In genomic region chr17:79995691-79996090, GRCh38 we compare ENCODE assay signal across 17 cellular contexts. TPM values are rescaled to one million over a fixed set of nuclear protein-coding genes. Genes with fewer than 3 reads are reported as not detected.
DNase-seq lines count a peak whose midpoint lies in the region; ATAC-seq and TF ChIP-seq lines count a peak whose summit lies in the region.
"Had no signal": no experiment of that assay in that cellular context is flagged by ENCODE, and none has a peak within 500 bp of the region (broad histone marks: within the 10 kb centered on the region; RNA-seq: fewer than 3 reads in every experiment).

No MANE protein-coding gene starts in this region.

- H3K9me3 ChIP-seq in T-helper 17 cell (ENCODE audit: control insufficient read depth, low read length, poor library complexity, severe bottlenecking) (no peaks in the 10 kb centered on the region), psoas muscle (no peaks in the 10 kb centered on the region)
- H3K9me3 ChIP-seq: heart right ventricle had no signal

- peak overlapping the region; percentile 52 for H3K27ac Mint-ChIP-seq in stimulated activated naive CD8-positive, alpha-beta T cell treated with anti-CD3 and anti-CD28 coated beads, Interleukin-15, Interleukin-2, amounts not matched to agents 100 ng/mL and 50 ng/mL, for 24 hours
- H3K27ac Mint-ChIP-seq in stimulated activated naive CD8-positive, alpha-beta T cell treated with anti-CD3 and anti-CD28 coated beads, Interleukin-15, amount 100 ng/mL, for 72 hours, result peak overlapping the region in 1 of 2 donors; percentile 15
- H3K27ac Mint-ChIP-seq in T-helper 17 cell, result peak overlapping the region; percentile 97

- H3K4me3 ChIP-seq in fibroblast of villous mesenchyme (ENCODE audit: low read depth, low read length) (no peak overlapping the region), psoas muscle (no peak overlapping the region)
- H3K4me3 ChIP-seq: heart right ventricle, K562 had no signal

- ATAC-seq in stimulated activated naive CD8-positive, alpha-beta T cell treated with anti-CD3 and anti-CD28 coated beads, Interleukin-15, amount 100 ng/mL, for 72 hours, result no peak
- ATAC-seq in T-helper 17 cell (no peak), psoas muscle (no peak)
- ATAC-seq: heart right ventricle, K562, left ventricle myocardium superior had no signal

- no peak overlapping the region for H3K4me3 Mint-ChIP-seq in stimulated activated naive CD8-positive, alpha-beta T cell treated with anti-CD3 and anti-CD28 coated beads, Interleukin-15, Interleukin-2, amounts not matched to agents 100 ng/mL and 50 ng/mL, for 24 hours
- no peak overlapping the region for H3K4me3 Mint-ChIP-seq in stimulated activated naive CD8-positive, alpha-beta T cell treated with anti-CD3 and anti-CD28 coated beads, Interleukin-15, amount 100 ng/mL, for 72 hours
- H3K4me3 Mint-ChIP-seq in T-helper 17 cell, result no peak overlapping the region
- H3K4me3 Mint-ChIP-seq: neural crest cell had no signal

- H3K9me3 Mint-ChIP-seq in stimulated activated naive CD8-positive, alpha-beta T cell treated with anti-CD3 and anti-CD28 coated beads, Interleukin-15, Interleukin-2, amounts not matched to agents 100 ng/mL and 50 ng/mL, for 24 hours, result no peaks in the 10 kb centered on the region
- peaks cover 0 to 4% of the 10 kb centered on the region in 2 donors for H3K9me3 Mint-ChIP-seq in stimulated activated naive CD8-positive, alpha-beta T cell treated with anti-CD3 and anti-CD28 coated beads, Interleukin-15, amount 100 ng/mL, for 72 hours
- H3K9me3 Mint-ChIP-seq: activated T-helper 2 cell treated with anti-CD3 and anti-CD28 coated beads, Interferon-gamma antibody, Interleukin-2, Interleukin-4, amounts not matched to agents 10 μg/mL and 5 μg/mL and 100 μg/mL, durations not matched to agents 14 hours and 24 hours and 36 hours; neural crest cell had no signal

- DNase-seq in stimulated activated naive CD8-positive, alpha-beta T cell treated with anti-CD3 and anti-CD28 coated beads, Interleukin-15, amount 100 ng/mL, for 72 hours, result no peak
- no peak for DNase-seq in T-helper 17 cell
- peak; percentile 63 for DNase-seq in fibroblast of villous mesenchyme (ENCODE audit: low read depth)
- DNase-seq in NCI-H1436 (lab: John Stamatoyannopoulos, UW), result no peak
- DNase-seq in NCI-H510A treated with DMSO at 0.1 percent for 48 hours (lab: John Stamatoyannopoulos, UW), result no peak
- DNase-seq in psoas muscle, result no peak
- DNase-seq: activated CD4-positive, CD25-positive, alpha-beta regulatory T cell treated with anti-CD3 and anti-CD28 coated beads, Interleukin-2, amount 50 U/mL, for 72 hours; anterior cingulate cortex; heart right ventricle; left ventricle myocardium superior; NCI-H1694; NCI-H69; substantia nigra had no signal

- intact Hi-C loops in psoas muscle (cut with DNase I), result loop anchor here in 1 of 2 donors (10.0 kb wide), 1 partner anchor 151 kb away; no protein-coding TSS in a partner anchor

- WGBS in psoas muscle, 3 donors, result 96 to 97% (median 97%) methylated on average over 8 of the region's 8 CpGs

- peaks cover 0 to 38% (median 0%) of the 10 kb centered on the region in 3 donors for H3K27me3 ChIP-seq in psoas muscle (ENCODE audit: insufficient read depth in 3 of 3, low read length in 2 of 3)
- H3K27me3 ChIP-seq: heart right ventricle had no signal

- no peaks in the 10 kb centered on the region for H3K27me3 Mint-ChIP-seq in stimulated activated naive CD8-positive, alpha-beta T cell treated with anti-CD3 and anti-CD28 coated beads, Interleukin-15, Interleukin-2, amounts not matched to agents 100 ng/mL and 50 ng/mL, for 24 hours
- no peaks in the 10 kb centered on the region for H3K27me3 Mint-ChIP-seq in stimulated activated naive CD8-positive, alpha-beta T cell treated with anti-CD3 and anti-CD28 coated beads, Interleukin-15, amount 100 ng/mL, for 72 hours
- no peaks in the 10 kb centered on the region for H3K27me3 Mint-ChIP-seq in T-helper 17 cell

- TF ChIP-seq CTCF in fibroblast of villous mesenchyme (IDR thresholded peaks at IDR 0.05; ENCODE audit: insufficient read depth, low read depth, low read length) (no peak), psoas muscle (IDR thresholded peaks at IDR 0.05) (no peak)

- H3K4me1 Mint-ChIP-seq in stimulated activated naive CD8-positive, alpha-beta T cell treated with anti-CD3 and anti-CD28 coated beads, Interleukin-15, Interleukin-2, amounts not matched to agents 100 ng/mL and 50 ng/mL, for 24 hours (ENCODE audit: low read depth), result peaks cover 69% of the 10 kb centered on the region
- peaks cover 78% of the 10 kb centered on the region for H3K4me1 Mint-ChIP-seq in stimulated activated naive CD8-positive, alpha-beta T cell treated with anti-CD3 and anti-CD28 coated beads, Interleukin-15, amount 100 ng/mL, for 72 hours
- peaks cover 27% of the 10 kb centered on the region for H3K4me1 Mint-ChIP-seq in T-helper 17 cell

- H3K36me3 ChIP-seq in psoas muscle (ENCODE audit: insufficient read depth in 1 of 2, low read depth in 1 of 2), result no peaks in the 10 kb centered on the region

- no peak overlapping the region for H3K27ac ChIP-seq in psoas muscle

- H3K36me3 Mint-ChIP-seq in stimulated activated naive CD8-positive, alpha-beta T cell treated with anti-CD3 and anti-CD28 coated beads, Interleukin-15, Interleukin-2, amounts not matched to agents 100 ng/mL and 50 ng/mL, for 24 hours (ENCODE audit: low read depth), result no peaks in the 10 kb centered on the region
- H3K36me3 Mint-ChIP-seq in T-helper 17 cell (ENCODE audit: low read depth), result no peaks in the 10 kb centered on the region

- no peaks in the 10 kb centered on the region for H3K4me1 ChIP-seq in psoas muscle

RNA-seq across cellular contexts. Expression of gene TBC1D16, which starts 40.0 kb away (rescaled TPM):
- 1 to 10 TPM; 1.9 to 2.6 TPM for total RNA-seq in T-helper 17 cell
- total RNA-seq in fibroblast of villous mesenchyme, result 32.8 and 44.8 TPM in 2 replicates
- total RNA-seq in psoas muscle, result 10 to 100 TPM in 2 of 4 donors, 1 to 10 TPM in 2; 6.5 to 11.4 (median 8.7) TPM
- polyA plus RNA-seq in psoas muscle, result 1 to 10 TPM; 1.7 to 6.4 (median 3.2) TPM

RNA-seq across cellular contexts. Expression of gene CCDC40, which starts 40.8 kb away (rescaled TPM):
- 1 to 10 TPM; 3.4 to 4.5 TPM for total RNA-seq in T-helper 17 cell
- 3.2 and 6.9 TPM in 2 replicates for total RNA-seq in fibroblast of villous mesenchyme
- 1 to 10 TPM in 3 of 4 donors, under 1 TPM in 1; 0.71 to 1.9 (median 1.7) TPM for total RNA-seq in psoas muscle
- polyA plus RNA-seq in psoas muscle, result 1 to 10 TPM in 2 of 3 donors, under 1 TPM in 1; 0.51 to 1.4 (median 1.2) TPM
- total RNA-seq: activated T-helper 2 cell treated with anti-CD3 and anti-CD28 coated beads, Interferon-gamma antibody, Interleukin-2, Interleukin-4, amounts not matched to agents 10 μg/mL and 5 μg/mL and 100 μg/mL, durations not matched to agents 14 hours and 24 hours and 36 hours had no signal
